ENCODE assay signal across 22 cellular contexts in the genomic region with DNA sequence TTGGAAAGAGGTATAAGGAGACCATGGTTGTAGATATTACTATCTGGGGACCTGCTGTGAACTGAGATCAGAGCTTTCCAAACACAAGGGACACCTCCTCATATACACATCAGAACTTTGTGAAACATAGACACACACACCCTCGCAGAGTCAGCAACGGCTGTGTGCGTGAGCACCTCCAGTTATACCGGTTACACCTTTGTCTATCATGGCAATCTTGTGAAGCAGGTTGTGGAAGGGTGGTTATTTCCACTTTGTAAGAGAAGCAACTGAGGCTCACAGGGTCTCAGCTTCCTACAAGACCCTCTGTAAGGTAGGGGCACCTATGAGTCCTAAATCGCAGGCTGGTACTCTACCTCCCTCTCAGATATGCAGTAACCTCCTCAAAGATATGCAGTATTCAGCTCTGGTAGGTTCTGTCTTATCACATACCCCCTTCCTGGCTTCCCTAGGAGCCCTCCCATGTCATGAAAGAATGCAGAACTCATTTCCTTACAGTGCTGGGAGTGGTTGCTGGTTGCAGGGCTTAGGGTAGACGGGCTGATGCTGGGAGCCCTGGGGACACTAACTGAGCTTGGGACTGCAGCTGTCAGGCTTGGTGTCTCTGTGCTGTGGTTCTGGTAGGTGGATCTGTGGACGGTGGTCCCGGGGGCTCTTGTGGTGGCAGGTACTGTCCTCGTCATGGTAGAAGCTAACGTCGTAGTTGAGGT.
"Had no signal": no experiment of that assay in that cellular context is flagged by ENCODE, and none has a peak within 500 bp of the region (broad histone marks: within the 10 kb centered on the region; RNA-seq: fewer than 3 reads in every experiment).

No MANE protein-coding gene starts in this region.

- H3K27ac ChIP-seq: adrenal gland, colonic mucosa, dorsolateral prefrontal cortex, epithelial cell of prostate, heart right ventricle, left ventricle myocardium inferior, SK-N-MC had no signal

- H3K4me1 Mint-ChIP-seq: immature natural killer cell, neural crest cell, T-helper 17 cell had no signal

- ATAC-seq: sciatic nerve, T-helper 17 cell had no signal

- H3K36me3 ChIP-seq: adrenal gland, colonic mucosa, left ventricle myocardium inferior had no signal

- FAIRE-seq: astrocyte had no signal

- H3K9me3 ChIP-seq: adrenal gland, colonic mucosa, heart right ventricle, left ventricle myocardium inferior had no signal

- H3K4me3 ChIP-seq: adrenal gland, colonic mucosa, dorsolateral prefrontal cortex, heart right ventricle, left ventricle myocardium inferior, SK-N-MC had no signal

- DNase-seq: activated CD4-positive, alpha-beta memory T cell treated with anti-CD3 and anti-CD28 coated beads for 36 hours; activated CD4-positive, alpha-beta T cell treated with anti-CD3 and anti-CD28 coated beads for 48 hours; activated gamma-delta T cell; activated naive CD4-positive, alpha-beta T cell treated with anti-CD3 and anti-CD28 coated beads, Interleukin-2, amount 50 U/mL, for 16 hours; adrenal gland; colonic mucosa; dorsolateral prefrontal cortex; heart right ventricle; immature natural killer cell; kidney glomerular epithelial cell; left ventricle myocardium inferior; midbrain; stimulated activated CD4-positive, alpha-beta T cell treated with anti-CD3 and anti-CD28 coated beads, Interleukin-2, amount 100 ng/mL, for 48 hours; stimulated activated CD8-positive, alpha-beta memory T cell treated with anti-CD3 and anti-CD28 coated beads, Interleukin-4, amount 100 ng/mL, for 48 hours; stimulated activated naive CD4-positive, alpha-beta T cell treated with Interleukin-2 at 50 U/mL for 16 hours; SW 1271; T-helper 17 cell had no signal

- H3K27ac Mint-ChIP-seq: activated CD4-positive, alpha-beta memory T cell treated with anti-CD3 and anti-CD28 coated beads for 36 hours; T-helper 17 cell had no signal

- H3K4me3 Mint-ChIP-seq: activated CD4-positive, alpha-beta memory T cell treated with anti-CD3 and anti-CD28 coated beads for 36 hours; immature natural killer cell; neural crest cell; T-helper 17 cell had no signal

- H3K4me1 ChIP-seq: colonic mucosa, left ventricle myocardium inferior had no signal

- H3K9me3 Mint-ChIP-seq: activated CD4-positive, alpha-beta memory T cell treated with anti-CD3 and anti-CD28 coated beads for 36 hours; immature natural killer cell; neural crest cell had no signal

- H3K27me3 Mint-ChIP-seq: activated CD4-positive, alpha-beta memory T cell treated with anti-CD3 and anti-CD28 coated beads for 36 hours; T-helper 17 cell had no signal

- H3K27me3 ChIP-seq: adrenal gland, colonic mucosa, dorsolateral prefrontal cortex, heart right ventricle had no signal
